20 cellular contexts compared by ENCODE assay signal in genomic region chr2:83844490-83844889, GRCh38.
DNase-seq lines count a peak whose midpoint lies in the region; ATAC-seq, FAIRE-seq and TF ChIP-seq lines count a peak whose summit lies in the region.
"Had no signal": no experiment of that assay in that cellular context is flagged by ENCODE, and none has a peak within 500 bp of the region (broad histone marks: within the 10 kb centered on the region; RNA-seq: fewer than 3 reads in every experiment).

No MANE protein-coding gene starts in this region.

- H3K9me1 ChIP-seq in K562 (ENCODE audit: control insufficient read depth, insufficient read depth, low read length), result no peaks in the 10 kb centered on the region

- no peaks in the 10 kb centered on the region for H3K79me2 ChIP-seq in HepG2 (ENCODE audit: insufficient read depth, low read length)
- no peaks in the 10 kb centered on the region for H3K79me2 ChIP-seq in K562 (ENCODE audit: control insufficient read depth, insufficient read depth, low read length)
- no peaks in the 10 kb centered on the region for H3K79me2 ChIP-seq in neural progenitor cell (ENCODE audit: low read depth)

- H3F3A ChIP-seq in neural progenitor cell (ENCODE audit: low read depth), result no peaks in the 10 kb centered on the region

- H3K4me3 ChIP-seq in HepG2 (replicated peaks in 1 of 3; ENCODE audit: insufficient read depth in 1 of 3, low read depth in 2 of 3, low read length in 3 of 3), result no peak overlapping the region
- H3K4me3 ChIP-seq in right lobe of liver, result no peak overlapping the region
- no peak overlapping the region for H3K4me3 ChIP-seq in K562
- H3K4me3 ChIP-seq in neural progenitor cell, result no peak overlapping the region

- in situ Hi-C loops in HepG2 (cut with HindIII; ENCODE audit: extremely low pct_ligation_motif_present, low pct_unique_long_range_greater_than_20kb) (no loop called here), K562 (cut with MboI) (no loop called here)

- CTCF ChIA-PET in HepG2 (lab: Yijun Ruan, JAX; ENCODE audit: low intra/inter-chr PET ratio, low total read pairs), result no interaction called here
- CTCF ChIA-PET in K562 (lab: Yijun Ruan, JAX; ENCODE audit: low intra/inter-chr PET ratio), result no interaction called here

- TF ChIP-seq CTCF in HepG2 (CRISPR knock-in tag; IDR thresholded peaks at IDR 0.05), result no peak
- TF ChIP-seq CTCF in right lobe of liver (IDR thresholded peaks at IDR 0.05), result no peak
- 0 out of 6 replicates have a peak, but pooled peaks of 1 of the 3 experiments have one; percentile 22 for TF ChIP-seq CTCF in K562 (IDR thresholded peaks at IDR 0.05 in 2 of 3, conservative IDR thresholded peaks at IDR 0.05 in 1 of 3; ENCODE audit: insufficient read depth in 2 of 3, low read depth in 1 of 3, low read length in 3 of 3)
- TF ChIP-seq CTCF in neural progenitor cell (IDR thresholded peaks at IDR 0.05), result peak; percentile 4

- no peaks in the 10 kb centered on the region for H3K4me1 Mint-ChIP-seq in neural progenitor cell
- H3K4me1 Mint-ChIP-seq: B cell had no signal

- no peaks in the 10 kb centered on the region for H3K9me3 ChIP-seq in HepG2 (ENCODE audit: low read length)
- no peaks in the 10 kb centered on the region for H3K9me3 ChIP-seq in right lobe of liver
- no peaks in the 10 kb centered on the region for H3K9me3 ChIP-seq in K562 (replicated peaks; ENCODE audit: control insufficient read depth, insufficient read depth, low read depth, low read length)
- H3K9me3 ChIP-seq in neural progenitor cell (ENCODE audit: low read depth), result no peaks in the 10 kb centered on the region

- no peaks in the 10 kb centered on the region for H3K27me3 Mint-ChIP-seq in neural progenitor cell (ENCODE audit: insufficient read depth, low read depth)
- H3K27me3 Mint-ChIP-seq: B cell had no signal

- no TSS peak for BruUV-seq in HepG2 (replicated peaks; lab: Mats Ljungman, UMichigan)
- BruUV-seq in K562 (replicated peaks; lab: Mats Ljungman, UMichigan), result no TSS peak

- H3K4me2 ChIP-seq in HepG2 (ENCODE audit: low read depth, low read length) (no peak overlapping the region), K562 (ENCODE audit: insufficient read depth, low read length) (no peak overlapping the region), neural progenitor cell (no peak overlapping the region)

- H3K4me3 Mint-ChIP-seq in neural progenitor cell, result no peak overlapping the region
- H3K4me3 Mint-ChIP-seq: B cell; CD4-positive, alpha-beta T cell had no signal

- H3K36me3 ChIP-seq in HepG2 (replicated peaks in 1 of 2; ENCODE audit: control insufficient read depth in 1 of 2, insufficient read depth in 2 of 2, low read length in 2 of 2) (no peaks in the 10 kb centered on the region), right lobe of liver (no peaks in the 10 kb centered on the region), K562 (ENCODE audit: control insufficient read depth, insufficient read depth, low read length) (no peaks in the 10 kb centered on the region), neural progenitor cell (no peaks in the 10 kb centered on the region)

- no peak for TF ChIP-seq POLR2A in HepG2 (IDR thresholded peaks at IDR 0.05; ENCODE audit: insufficient read depth in 1 of 2, low read depth in 2 of 2, low read length in 2 of 2)
- TF ChIP-seq POLR2A in right lobe of liver (IDR thresholded peaks at IDR 0.05), result no peak
- TF ChIP-seq POLR2A in K562 (conservative IDR thresholded peaks at IDR 0.05), result no peak

- DNase-seq in HepG2 (ENCODE audit: low spot score), result no peak
- no peak for DNase-seq in right lobe of liver
- peak; percentile 2 for DNase-seq in OCI-M1 (lab: John Stamatoyannopoulos, UW)
- DNase-seq in K562 (ENCODE audit: extremely low read depth in 1 of 4, low spot score in 3 of 4), result no peak
- DNase-seq in neural progenitor cell (ENCODE audit: low spot score), result no peak
- DNase-seq in caudate nucleus (lab: John Stamatoyannopoulos, UW), result no peak
- DNase-seq: 8988T; ACHN; C1 segment of cervical spinal cord; Calu3; CD4-positive, alpha-beta T cell; DMS 273 treated with DMSO at 0.1 percent for 48 hours; DMS79; H7 had no signal

- ATAC-seq in HepG2 (no peak), right lobe of liver (no peak), K562 (peak; percentile 61; the same call in 1 of the 3 replicates), HG02798 (IDR thresholded peaks at IDR 0.05; ENCODE audit: poor library complexity, unreplicated experiment) (no peak), GM21515 (IDR thresholded peaks at IDR 0.05; ENCODE audit: unreplicated experiment) (no peak)

- 3% methylated on average over 2 of the region's 2 CpGs for WGBS in HepG2 (ENCODE audit: low lambda C conversion rate)
- 64% methylated on average over 2 of the region's 2 CpGs for WGBS in right lobe of liver (ENCODE audit: insufficient coverage, low coverage, low lambda C conversion rate, missing lambda C conversion rate)
- 0% methylated on average over 1 of the region's 2 CpGs for WGBS in K562 (ENCODE audit: insufficient coverage, low coverage, missing lambda C conversion rate)

- H3K4me1 ChIP-seq in HepG2 (ENCODE audit: insufficient read depth, low read length) (no peaks in the 10 kb centered on the region), right lobe of liver (no peaks in the 10 kb centered on the region), K562 (replicated peaks in 1 of 2; ENCODE audit: control insufficient read depth in 2 of 2, insufficient read depth in 2 of 2, low read length in 2 of 2) (no peaks in the 10 kb centered on the region), neural progenitor cell (no peaks in the 10 kb centered on the region)

- FAIRE-seq in HepG2 (lab: Jason Lieb, UNC) (no peak), K562 (lab: Jason Lieb, UNC) (no peak)
- FAIRE-seq: G401.6, GM12892, GM19239 had no signal

- intact Hi-C loops in HepG2 (cut with micrococcal nuclease; ENCODE audit: unreplicated experiment) (no loop called here), right lobe of liver (cut with DNase I) (no loop called here), K562 (cut with micrococcal nuclease) (no loop called here)

- no peaks in the 10 kb centered on the region for H3K36me3 Mint-ChIP-seq in neural progenitor cell

- H3K27ac ChIP-seq in HepG2 (ENCODE audit: extremely low read length, insufficient read depth, low read length), result no peak overlapping the region
- no peak overlapping the region for H3K27ac ChIP-seq in right lobe of liver
- no peak overlapping the region for H3K27ac ChIP-seq in K562 (ENCODE audit: extremely low read depth, low read depth, low read length)
- H3K27ac ChIP-seq in neural progenitor cell, result no peak overlapping the region
- H3K27ac ChIP-seq in caudate nucleus (ENCODE audit: low read depth, low read length), result no peak overlapping the region

- H3K27me3 ChIP-seq in HepG2 (ENCODE audit: control insufficient read depth in 1 of 2, insufficient read depth in 2 of 2, low read length in 2 of 2), result no peaks in the 10 kb centered on the region
- H3K27me3 ChIP-seq in right lobe of liver, result no peaks in the 10 kb centered on the region
- no peaks in the 10 kb centered on the region for H3K27me3 ChIP-seq in K562 (ENCODE audit: control insufficient read depth in 2 of 2, insufficient read depth in 2 of 2, low read length in 2 of 2)
- no peaks in the 10 kb centered on the region for H3K27me3 ChIP-seq in neural progenitor cell

- no peak for TF ChIP-seq EP300 in HepG2 (IDR thresholded peaks at IDR 0.05; ENCODE audit: low read depth in 2 of 2, low read length in 2 of 2)
- TF ChIP-seq EP300 in HepG2 (CRISPR knock-in tag; IDR thresholded peaks at IDR 0.05; ENCODE audit: borderline replicate concordance), result no peak
- no peak for TF ChIP-seq EP300 in K562 (IDR thresholded peaks at IDR 0.05; ENCODE audit: low read length)

- peaks cover 3% of the 10 kb centered on the region for H3K9me3 Mint-ChIP-seq in neural progenitor cell

- H3K27ac Mint-ChIP-seq in neural progenitor cell, result no peak overlapping the region
- H3K27ac Mint-ChIP-seq: B cell; CD4-positive, alpha-beta T cell had no signal

- TF ChIP-seq RAD21 in HepG2 (CRISPR knock-in tag; IDR thresholded peaks at IDR 0.05), result no peak
- TF ChIP-seq RAD21 in K562 (CRISPR knock-in tag; conservative IDR thresholded peaks at IDR 0.05 in 1 of 2, IDR thresholded peaks at IDR 0.05 in 1 of 2), result no peak

- H3K9ac ChIP-seq in HepG2 (ENCODE audit: insufficient read depth, low read depth, low read length) (no peak overlapping the region), K562 (ENCODE audit: insufficient read depth in 1 of 2, low read depth in 2 of 2, low read length in 2 of 2) (no peak overlapping the region), neural progenitor cell (no peak overlapping the region)

- no peak overlapping the region for H2AFZ ChIP-seq in HepG2 (ENCODE audit: low read length)
- no peak overlapping the region for H2AFZ ChIP-seq in K562 (ENCODE audit: low read depth, low read length)
- H2AFZ ChIP-seq in neural progenitor cell (replicated peaks), result no peak overlapping the region

- H4K20me1 ChIP-seq in HepG2 (ENCODE audit: insufficient read depth, low read length), result no peaks in the 10 kb centered on the region
- no peaks in the 10 kb centered on the region for H4K20me1 ChIP-seq in K562 (replicated peaks; ENCODE audit: control insufficient read depth, insufficient read depth, low read length)
- no peaks in the 10 kb centered on the region for H4K20me1 ChIP-seq in neural progenitor cell (ENCODE audit: low read depth)

- POLR2A ChIA-PET in HepG2 (lab: Yijun Ruan, JAX) (no interaction called here), K562 (lab: Yijun Ruan, JAX) (interaction anchor here (0.6 kb wide), 1 partner anchor 1466 kb away, joined by 3 read pairs; no protein-coding TSS in a partner anchor)

TF ChIP-seq in HepG2, 621 proteins besides CTCF, POLR2A, EP300 and RAD21 (continues in another document):
- TF ChIP-seq ZNF34 (CRISPR knock-in tag; IDR thresholded peaks at IDR 0.05; ENCODE audit: borderline replicate concordance) (no peak), ZSCAN25 (CRISPR knock-in tag; IDR thresholded peaks at IDR 0.05) (no peak), ATF7 (IDR thresholded peaks at IDR 0.05) (peak; percentile 31; the same call in 1 of the 2 replicates), ATF7 (CRISPR knock-in tag; IDR thresholded peaks at IDR 0.05) (no peak)

TF ChIP-seq in K562, 482 proteins besides CTCF, POLR2A, EP300 and RAD21 (continues in another document):
- TF ChIP-seq GABPB2 (CRISPR knock-in tag; conservative IDR thresholded peaks at IDR 0.05) (no peak), SMARCA5 (IDR thresholded peaks at IDR 0.05) (no peak), SLC30A9 (CRISPR knock-in tag; IDR thresholded peaks at IDR 0.05) (no peak), TFAP4 (CRISPR knock-in tag; IDR thresholded peaks at IDR 0.05; ENCODE audit: borderline replicate concordance) (no peak), CREM (IDR thresholded peaks at IDR 0.05; ENCODE audit: low read depth) (no peak)
